Comparison of ENCODE assay signal across 1 cellular context in the genomic region with DNA sequence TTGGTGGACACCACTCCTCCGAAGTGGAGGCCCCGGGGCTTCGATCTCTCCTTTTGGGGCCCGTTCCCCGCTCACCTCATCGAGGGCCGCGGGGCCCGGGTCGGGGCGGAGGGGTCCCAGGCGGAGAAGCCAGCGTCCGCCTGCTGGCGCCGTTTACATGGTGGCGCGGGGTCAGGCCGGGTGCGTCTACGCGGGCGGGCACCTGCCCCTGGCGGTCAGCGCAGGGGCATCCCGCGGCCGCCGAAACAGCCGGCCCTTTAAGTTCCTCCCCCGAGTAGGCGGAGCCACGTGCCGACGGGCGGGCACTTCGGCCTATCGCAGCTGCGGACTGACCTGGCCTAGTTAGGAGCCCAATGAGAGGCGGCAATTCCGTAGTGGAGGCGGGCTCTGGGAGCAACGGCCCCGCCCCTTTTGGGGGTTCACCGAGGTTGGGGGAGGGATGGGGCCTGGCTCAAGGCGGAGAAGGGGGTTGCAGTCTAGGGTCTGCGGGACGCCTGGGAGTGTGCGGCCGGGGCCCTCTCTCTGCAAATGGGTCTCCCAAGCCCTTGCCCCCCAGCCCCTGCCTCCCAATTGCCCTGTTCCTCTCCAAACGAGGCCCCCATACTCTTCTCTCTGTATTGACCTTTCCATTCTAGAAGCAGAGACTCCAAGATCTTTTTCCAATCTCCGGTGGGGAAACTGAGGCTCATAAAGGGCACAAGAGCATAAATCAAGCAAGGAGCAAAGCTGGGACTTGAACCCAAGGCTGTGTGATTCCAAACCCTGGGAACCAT.
TF ChIP-seq lines count a peak whose summit lies in the region.

A gene with protein sequence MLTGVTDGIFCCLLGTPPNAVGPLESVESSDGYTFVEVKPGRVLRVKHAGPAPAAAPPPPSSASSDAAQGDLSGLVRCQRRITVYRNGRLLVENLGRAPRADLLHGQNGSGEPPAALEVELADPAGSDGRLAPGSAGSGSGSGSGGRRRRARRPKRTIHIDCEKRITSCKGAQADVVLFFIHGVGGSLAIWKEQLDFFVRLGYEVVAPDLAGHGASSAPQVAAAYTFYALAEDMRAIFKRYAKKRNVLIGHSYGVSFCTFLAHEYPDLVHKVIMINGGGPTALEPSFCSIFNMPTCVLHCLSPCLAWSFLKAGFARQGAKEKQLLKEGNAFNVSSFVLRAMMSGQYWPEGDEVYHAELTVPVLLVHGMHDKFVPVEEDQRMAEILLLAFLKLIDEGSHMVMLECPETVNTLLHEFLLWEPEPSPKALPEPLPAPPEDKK (minus strand): TSS at position 259 of the 773 bp plus-strand sequence. CDS start 1,809 bp downstream, outside the sequence.

TF ChIP-seq in HepG2, 621 proteins besides CTCF, POLR2A, EP300 and RAD21 (continued from another document):
- TF ChIP-seq ZNF781 (CRISPR knock-in tag; IDR thresholded peaks at IDR 0.05; ENCODE audit: borderline replicate concordance, not compliant biosample characterization) (peak; percentile 15), CEBPG (CRISPR knock-in tag; IDR thresholded peaks at IDR 0.05) (no peak), HNRNPUL1 (IDR thresholded peaks at IDR 0.05; ENCODE audit: low read depth, low read length) (0 out of 2 replicates have a peak, but pooled peaks have one; percentile 32), RNF2 (conservative IDR thresholded peaks at IDR 0.05; ENCODE audit: low read depth) (no peak), KDM2A (CRISPR knock-in tag; IDR thresholded peaks at IDR 0.05; ENCODE audit: borderline replicate concordance, low read depth) (peak; percentile 71), ZSCAN31 (CRISPR knock-in tag; IDR thresholded peaks at IDR 0.05; ENCODE audit: low read depth) (peak; percentile 38; the same call in 1 of the 2 replicates), ZNF160 (CRISPR knock-in tag; IDR thresholded peaks at IDR 0.05) (peak; percentile 86; the same call in 1 of the 2 replicates), FOXK2 (IDR thresholded peaks at IDR 0.05) (0 out of 2 replicates have a peak, but pooled peaks have one; percentile 41), ARNT2 (CRISPR knock-in tag; IDR thresholded peaks at IDR 0.05; ENCODE audit: low read depth) (peak; percentile 33; the same call in 1 of the 2 replicates), ASH2L (IDR thresholded peaks at IDR 0.05; ENCODE audit: insufficient read length, low read depth, low read length) (peak; percentile 41), ZMYM4 (CRISPR knock-in tag; IDR thresholded peaks at IDR 0.05) (peak; percentile 81), HOXA5 (CRISPR knock-in tag; IDR thresholded peaks at IDR 0.05) (peak; percentile 63; the same call in 1 of the 2 replicates), NFYB (CRISPR knock-in tag; IDR thresholded peaks at IDR 0.05) (peak; percentile 91), NR1H2 (CRISPR knock-in tag; IDR thresholded peaks at IDR 0.05; ENCODE audit: borderline replicate concordance, low read depth) (no peak), RARA (CRISPR knock-in tag; IDR thresholded peaks at IDR 0.05) (peak; percentile 79), RXRB (CRISPR knock-in tag; IDR thresholded peaks at IDR 0.05; ENCODE audit: borderline replicate concordance) (peak; percentile 71), DR1 (CRISPR knock-in tag; IDR thresholded peaks at IDR 0.05) (peak; percentile 60; the same call in 1 of the 2 replicates)
- TF ChIP-seq, protein P1, sequence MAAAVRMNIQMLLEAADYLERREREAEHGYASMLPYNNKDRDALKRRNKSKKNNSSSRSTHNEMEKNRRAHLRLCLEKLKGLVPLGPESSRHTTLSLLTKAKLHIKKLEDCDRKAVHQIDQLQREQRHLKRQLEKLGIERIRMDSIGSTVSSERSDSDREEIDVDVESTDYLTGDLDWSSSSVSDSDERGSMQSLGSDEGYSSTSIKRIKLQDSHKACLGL (CRISPR knock-in tag; IDR thresholded peaks at IDR 0.05), result peak; percentile 45; the same call in 1 of the 2 replicates
- TF ChIP-seq, protein P2, sequence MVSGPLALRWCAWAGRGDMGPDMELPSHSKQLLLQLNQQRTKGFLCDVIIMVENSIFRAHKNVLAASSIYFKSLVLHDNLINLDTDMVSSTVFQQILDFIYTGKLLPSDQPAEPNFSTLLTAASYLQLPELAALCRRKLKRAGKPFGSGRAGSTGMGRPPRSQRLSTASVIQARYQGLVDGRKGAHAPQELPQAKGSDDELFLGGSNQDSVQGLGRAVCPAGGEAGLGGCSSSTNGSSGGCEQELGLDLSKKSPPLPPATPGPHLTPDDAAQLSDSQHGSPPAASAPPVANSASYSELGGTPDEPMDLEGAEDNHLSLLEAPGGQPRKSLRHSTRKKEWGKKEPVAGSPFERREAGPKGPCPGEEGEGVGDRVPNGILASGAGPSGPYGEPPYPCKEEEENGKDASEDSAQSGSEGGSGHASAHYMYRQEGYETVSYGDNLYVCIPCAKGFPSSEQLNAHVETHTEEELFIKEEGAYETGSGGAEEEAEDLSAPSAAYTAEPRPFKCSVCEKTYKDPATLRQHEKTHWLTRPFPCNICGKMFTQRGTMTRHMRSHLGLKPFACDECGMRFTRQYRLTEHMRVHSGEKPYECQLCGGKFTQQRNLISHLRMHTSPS (CRISPR knock-in tag; IDR thresholded peaks at IDR 0.05; ENCODE audit: low read depth), result peak; percentile 61
- TF ChIP-seq, protein P3, sequence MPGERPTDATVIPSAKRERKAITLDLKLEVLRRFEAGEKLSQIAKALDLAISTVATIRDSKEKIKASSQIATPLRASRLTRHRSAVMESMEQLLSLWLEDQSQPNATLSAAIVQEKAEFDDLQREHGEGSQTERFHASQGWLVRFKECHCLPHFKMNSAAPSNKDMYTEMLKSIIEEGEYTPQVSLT (CRISPR knock-in tag; IDR thresholded peaks at IDR 0.05; ENCODE audit: borderline replicate concordance, low read depth), result no peak
- TF ChIP-seq, protein P4, sequence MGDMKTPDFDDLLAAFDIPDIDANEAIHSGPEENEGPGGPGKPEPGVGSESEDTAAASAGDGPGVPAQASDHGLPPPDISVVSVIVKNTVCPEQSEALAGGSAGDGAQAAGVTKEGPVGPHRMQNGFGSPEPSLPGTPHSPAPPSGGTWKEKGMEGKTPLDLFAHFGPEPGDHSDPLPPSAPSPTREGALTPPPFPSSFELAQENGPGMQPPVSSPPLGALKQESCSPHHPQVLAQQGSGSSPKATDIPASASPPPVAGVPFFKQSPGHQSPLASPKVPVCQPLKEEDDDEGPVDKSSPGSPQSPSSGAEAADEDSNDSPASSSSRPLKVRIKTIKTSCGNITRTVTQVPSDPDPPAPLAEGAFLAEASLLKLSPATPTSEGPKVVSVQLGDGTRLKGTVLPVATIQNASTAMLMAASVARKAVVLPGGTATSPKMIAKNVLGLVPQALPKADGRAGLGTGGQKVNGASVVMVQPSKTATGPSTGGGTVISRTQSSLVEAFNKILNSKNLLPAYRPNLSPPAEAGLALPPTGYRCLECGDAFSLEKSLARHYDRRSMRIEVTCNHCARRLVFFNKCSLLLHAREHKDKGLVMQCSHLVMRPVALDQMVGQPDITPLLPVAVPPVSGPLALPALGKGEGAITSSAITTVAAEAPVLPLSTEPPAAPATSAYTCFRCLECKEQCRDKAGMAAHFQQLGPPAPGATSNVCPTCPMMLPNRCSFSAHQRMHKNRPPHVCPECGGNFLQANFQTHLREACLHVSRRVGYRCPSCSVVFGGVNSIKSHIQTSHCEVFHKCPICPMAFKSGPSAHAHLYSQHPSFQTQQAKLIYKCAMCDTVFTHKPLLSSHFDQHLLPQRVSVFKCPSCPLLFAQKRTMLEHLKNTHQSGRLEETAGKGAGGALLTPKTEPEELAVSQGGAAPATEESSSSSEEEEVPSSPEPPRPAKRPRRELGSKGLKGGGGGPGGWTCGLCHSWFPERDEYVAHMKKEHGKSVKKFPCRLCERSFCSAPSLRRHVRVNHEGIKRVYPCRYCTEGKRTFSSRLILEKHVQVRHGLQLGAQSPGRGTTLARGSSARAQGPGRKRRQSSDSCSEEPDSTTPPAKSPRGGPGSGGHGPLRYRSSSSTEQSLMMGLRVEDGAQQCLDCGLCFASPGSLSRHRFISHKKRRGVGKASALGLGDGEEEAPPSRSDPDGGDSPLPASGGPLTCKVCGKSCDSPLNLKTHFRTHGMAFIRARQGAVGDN (CRISPR knock-in tag; IDR thresholded peaks at IDR 0.05), result peak; percentile 82
- TF ChIP-seq, protein P5, sequence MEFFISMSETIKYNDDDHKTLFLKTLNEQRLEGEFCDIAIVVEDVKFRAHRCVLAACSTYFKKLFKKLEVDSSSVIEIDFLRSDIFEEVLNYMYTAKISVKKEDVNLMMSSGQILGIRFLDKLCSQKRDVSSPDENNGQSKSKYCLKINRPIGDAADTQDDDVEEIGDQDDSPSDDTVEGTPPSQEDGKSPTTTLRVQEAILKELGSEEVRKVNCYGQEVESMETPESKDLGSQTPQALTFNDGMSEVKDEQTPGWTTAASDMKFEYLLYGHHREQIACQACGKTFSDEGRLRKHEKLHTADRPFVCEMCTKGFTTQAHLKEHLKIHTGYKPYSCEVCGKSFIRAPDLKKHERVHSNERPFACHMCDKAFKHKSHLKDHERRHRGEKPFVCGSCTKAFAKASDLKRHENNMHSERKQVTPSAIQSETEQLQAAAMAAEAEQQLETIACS (CRISPR knock-in tag; IDR thresholded peaks at IDR 0.05), result no peak
- TF ChIP-seq, protein P6, sequence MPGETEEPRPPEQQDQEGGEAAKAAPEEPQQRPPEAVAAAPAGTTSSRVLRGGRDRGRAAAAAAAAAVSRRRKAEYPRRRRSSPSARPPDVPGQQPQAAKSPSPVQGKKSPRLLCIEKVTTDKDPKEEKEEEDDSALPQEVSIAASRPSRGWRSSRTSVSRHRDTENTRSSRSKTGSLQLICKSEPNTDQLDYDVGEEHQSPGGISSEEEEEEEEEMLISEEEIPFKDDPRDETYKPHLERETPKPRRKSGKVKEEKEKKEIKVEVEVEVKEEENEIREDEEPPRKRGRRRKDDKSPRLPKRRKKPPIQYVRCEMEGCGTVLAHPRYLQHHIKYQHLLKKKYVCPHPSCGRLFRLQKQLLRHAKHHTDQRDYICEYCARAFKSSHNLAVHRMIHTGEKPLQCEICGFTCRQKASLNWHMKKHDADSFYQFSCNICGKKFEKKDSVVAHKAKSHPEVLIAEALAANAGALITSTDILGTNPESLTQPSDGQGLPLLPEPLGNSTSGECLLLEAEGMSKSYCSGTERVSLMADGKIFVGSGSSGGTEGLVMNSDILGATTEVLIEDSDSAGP (CRISPR knock-in tag; IDR thresholded peaks at IDR 0.05; ENCODE audit: borderline replicate concordance), result peak; percentile 100
